ENCODE assay signal across 1 cellular context in the genomic region with DNA sequence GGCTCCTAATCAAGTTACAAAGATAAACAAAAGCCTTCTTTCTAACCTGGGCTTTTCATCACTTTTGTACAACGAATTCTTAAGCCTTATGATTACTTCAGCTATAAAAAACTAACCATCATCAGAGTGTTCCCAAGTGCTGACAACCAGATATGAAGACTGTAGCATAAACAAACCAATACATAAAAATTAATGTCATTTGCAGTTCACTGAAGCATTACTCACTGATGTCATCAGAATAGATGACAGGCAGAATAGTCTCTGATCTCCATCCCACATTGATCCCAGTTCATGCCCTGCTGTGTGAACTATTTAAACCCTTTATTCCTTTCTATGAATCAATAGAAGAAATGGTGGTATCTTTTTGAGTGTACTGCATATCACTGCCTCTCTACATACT.
TF ChIP-seq lines count a peak whose summit lies in the region.

No MANE protein-coding gene starts in this region.

TF ChIP-seq in HEK293, 187 proteins besides CTCF, POLR2A, EP300 and RAD21 (continued from another document and continues in another):
- TF ChIP-seq ZBTB20 (tag by site-specific recombination; IDR thresholded peaks at IDR 0.05): no peak
- TF ChIP-seq ZNF571 (tag by site-specific recombination; IDR thresholded peaks at IDR 0.05): no peak
- no peak for TF ChIP-seq ZFP41 (tag by site-specific recombination; IDR thresholded peaks at IDR 0.05; ENCODE audit: borderline replicate concordance)
- no peak for TF ChIP-seq ZBTB6 (tag by site-specific recombination; IDR thresholded peaks at IDR 0.05)
- 0 out of 2 replicates have a peak, but pooled peaks have one; percentile 47 for TF ChIP-seq ZNF302 (tag by site-specific recombination; IDR thresholded peaks at IDR 0.05; ENCODE audit: low read depth)
- no peak for TF ChIP-seq ZNF624 (tag by site-specific recombination; IDR thresholded peaks at IDR 0.05)
- TF ChIP-seq ZNF292 (tag by site-specific recombination; IDR thresholded peaks at IDR 0.05; ENCODE audit: borderline replicate concordance, low read depth): no peak
- TF ChIP-seq ZNF202 (tag by site-specific recombination; IDR thresholded peaks at IDR 0.05; ENCODE audit: borderline replicate concordance): no peak
- TF ChIP-seq ZNF354C (tag by site-specific recombination; IDR thresholded peaks at IDR 0.05; ENCODE audit: borderline replicate concordance, low read depth): no peak
- TF ChIP-seq ZNF645 (tag by site-specific recombination; IDR thresholded peaks at IDR 0.05): no peak
- TF ChIP-seq, protein P1, sequence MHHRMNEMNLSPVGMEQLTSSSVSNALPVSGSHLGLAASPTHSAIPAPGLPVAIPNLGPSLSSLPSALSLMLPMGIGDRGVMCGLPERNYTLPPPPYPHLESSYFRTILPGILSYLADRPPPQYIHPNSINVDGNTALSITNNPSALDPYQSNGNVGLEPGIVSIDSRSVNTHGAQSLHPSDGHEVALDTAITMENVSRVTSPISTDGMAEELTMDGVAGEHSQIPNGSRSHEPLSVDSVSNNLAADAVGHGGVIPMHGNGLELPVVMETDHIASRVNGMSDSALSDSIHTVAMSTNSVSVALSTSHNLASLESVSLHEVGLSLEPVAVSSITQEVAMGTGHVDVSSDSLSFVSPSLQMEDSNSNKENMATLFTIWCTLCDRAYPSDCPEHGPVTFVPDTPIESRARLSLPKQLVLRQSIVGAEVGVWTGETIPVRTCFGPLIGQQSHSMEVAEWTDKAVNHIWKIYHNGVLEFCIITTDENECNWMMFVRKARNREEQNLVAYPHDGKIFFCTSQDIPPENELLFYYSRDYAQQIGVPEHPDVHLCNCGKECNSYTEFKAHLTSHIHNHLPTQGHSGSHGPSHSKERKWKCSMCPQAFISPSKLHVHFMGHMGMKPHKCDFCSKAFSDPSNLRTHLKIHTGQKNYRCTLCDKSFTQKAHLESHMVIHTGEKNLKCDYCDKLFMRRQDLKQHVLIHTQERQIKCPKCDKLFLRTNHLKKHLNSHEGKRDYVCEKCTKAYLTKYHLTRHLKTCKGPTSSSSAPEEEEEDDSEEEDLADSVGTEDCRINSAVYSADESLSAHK (tag by site-specific recombination; IDR thresholded peaks at IDR 0.05): peak; percentile 72
- no peak for TF ChIP-seq HOXC10 (CRISPR knock-in tag; IDR thresholded peaks at IDR 0.05)
- no peak for TF ChIP-seq ZNF391 (tag by site-specific recombination; IDR thresholded peaks at IDR 0.05; ENCODE audit: borderline replicate concordance, low read depth)
- TF ChIP-seq ZSCAN4 (tag by site-specific recombination; IDR thresholded peaks at IDR 0.05): peak; percentile 28; the same call in 1 of the 2 replicates
- TF ChIP-seq ZNF266 (tag by site-specific recombination; IDR thresholded peaks at IDR 0.05; ENCODE audit: low read depth): no peak
- TF ChIP-seq ZNF132 (tag by site-specific recombination; IDR thresholded peaks at IDR 0.05; ENCODE audit: borderline replicate concordance): no peak
- TF ChIP-seq BCL6B (tag by site-specific recombination; IDR thresholded peaks at IDR 0.05): peak; percentile 90
- TF ChIP-seq ZNF747 (tag by site-specific recombination; IDR thresholded peaks at IDR 0.05): no peak
- TF ChIP-seq ZNF488 (tag by site-specific recombination; IDR thresholded peaks at IDR 0.05): peak; percentile 79
- TF ChIP-seq ZNF311 (tag by site-specific recombination; IDR thresholded peaks at IDR 0.05; ENCODE audit: borderline replicate concordance): no peak
- TF ChIP-seq SP2 (tag by site-specific recombination; IDR thresholded peaks at IDR 0.05): peak; percentile 21; the same call in 1 of the 2 replicates
- no peak for TF ChIP-seq GLI4 (tag by site-specific recombination; IDR thresholded peaks at IDR 0.05)
- TF ChIP-seq ZNF19 (tag by site-specific recombination; IDR thresholded peaks at IDR 0.05; ENCODE audit: low read depth): no peak
- peak; percentile 51 for TF ChIP-seq KLF8 (tag by site-specific recombination; IDR thresholded peaks at IDR 0.05)
- no peak for TF ChIP-seq ZNF792 (tag by site-specific recombination; IDR thresholded peaks at IDR 0.05)
- no peak for TF ChIP-seq ZNF169 (tag by site-specific recombination; IDR thresholded peaks at IDR 0.05)
- TF ChIP-seq ZNF585B (tag by site-specific recombination; IDR thresholded peaks at IDR 0.05): no peak
- no peak for TF ChIP-seq ZNF121 (tag by site-specific recombination; IDR thresholded peaks at IDR 0.05)
- peak; percentile 79 for TF ChIP-seq ZNF18 (tag by site-specific recombination; IDR thresholded peaks at IDR 0.05)
- TF ChIP-seq TRIM28 (IDR thresholded peaks at IDR 0.05; ENCODE audit: borderline replicate concordance, low read length): no peak
- TF ChIP-seq, protein P2, sequence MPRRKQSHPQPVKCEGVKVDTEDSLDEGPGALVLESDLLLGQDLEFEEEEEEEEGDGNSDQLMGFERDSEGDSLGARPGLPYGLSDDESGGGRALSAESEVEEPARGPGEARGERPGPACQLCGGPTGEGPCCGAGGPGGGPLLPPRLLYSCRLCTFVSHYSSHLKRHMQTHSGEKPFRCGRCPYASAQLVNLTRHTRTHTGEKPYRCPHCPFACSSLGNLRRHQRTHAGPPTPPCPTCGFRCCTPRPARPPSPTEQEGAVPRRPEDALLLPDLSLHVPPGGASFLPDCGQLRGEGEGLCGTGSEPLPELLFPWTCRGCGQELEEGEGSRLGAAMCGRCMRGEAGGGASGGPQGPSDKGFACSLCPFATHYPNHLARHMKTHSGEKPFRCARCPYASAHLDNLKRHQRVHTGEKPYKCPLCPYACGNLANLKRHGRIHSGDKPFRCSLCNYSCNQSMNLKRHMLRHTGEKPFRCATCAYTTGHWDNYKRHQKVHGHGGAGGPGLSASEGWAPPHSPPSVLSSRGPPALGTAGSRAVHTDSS (tag by site-specific recombination; IDR thresholded peaks at IDR 0.05): peak; percentile 54; the same call in 1 of the 2 replicates
- TF ChIP-seq SETDB1 (IDR thresholded peaks at IDR 0.05; ENCODE audit: insufficient read length, low read length): no peak
- TF ChIP-seq ZNF350 (tag by site-specific recombination; IDR thresholded peaks at IDR 0.05): no peak
- peak; percentile 56; the same call in 1 of the 2 replicates for TF ChIP-seq ZXDB (tag by site-specific recombination; IDR thresholded peaks at IDR 0.05)
- no peak for TF ChIP-seq ZBTB26 (tag by site-specific recombination; optimal IDR thresholded peaks at IDR 0.05)
- TF ChIP-seq, protein P3, sequence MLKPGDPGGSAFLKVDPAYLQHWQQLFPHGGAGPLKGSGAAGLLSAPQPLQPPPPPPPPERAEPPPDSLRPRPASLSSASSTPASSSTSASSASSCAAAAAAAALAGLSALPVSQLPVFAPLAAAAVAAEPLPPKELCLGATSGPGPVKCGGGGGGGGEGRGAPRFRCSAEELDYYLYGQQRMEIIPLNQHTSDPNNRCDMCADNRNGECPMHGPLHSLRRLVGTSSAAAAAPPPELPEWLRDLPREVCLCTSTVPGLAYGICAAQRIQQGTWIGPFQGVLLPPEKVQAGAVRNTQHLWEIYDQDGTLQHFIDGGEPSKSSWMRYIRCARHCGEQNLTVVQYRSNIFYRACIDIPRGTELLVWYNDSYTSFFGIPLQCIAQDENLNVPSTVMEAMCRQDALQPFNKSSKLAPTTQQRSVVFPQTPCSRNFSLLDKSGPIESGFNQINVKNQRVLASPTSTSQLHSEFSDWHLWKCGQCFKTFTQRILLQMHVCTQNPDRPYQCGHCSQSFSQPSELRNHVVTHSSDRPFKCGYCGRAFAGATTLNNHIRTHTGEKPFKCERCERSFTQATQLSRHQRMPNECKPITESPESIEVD (tag by site-specific recombination; IDR thresholded peaks at IDR 0.05): peak; percentile 96
- TF ChIP-seq ZNF660 (tag by site-specific recombination; IDR thresholded peaks at IDR 0.05): peak; percentile 99
- peak; percentile 42; the same call in 1 of the 2 replicates for TF ChIP-seq BCL11A (tag by site-specific recombination; IDR thresholded peaks at IDR 0.05; ENCODE audit: low read depth)
- TF ChIP-seq ZNF473 (tag by site-specific recombination; IDR thresholded peaks at IDR 0.05): no peak
- no peak for TF ChIP-seq ZFP37 (tag by site-specific recombination; IDR thresholded peaks at IDR 0.05)
- TF ChIP-seq ZNF654 (tag by site-specific recombination; IDR thresholded peaks at IDR 0.05; ENCODE audit: low read depth): no peak
- no peak for TF ChIP-seq ZNF423 (tag by site-specific recombination; IDR thresholded peaks at IDR 0.05)
- 0 out of 2 replicates have a peak, but pooled peaks have one; percentile 32 for TF ChIP-seq ZNF324 (tag by site-specific recombination; IDR thresholded peaks at IDR 0.05)
- no peak for TF ChIP-seq ZNF777 (tag by site-specific recombination; IDR thresholded peaks at IDR 0.05; ENCODE audit: borderline replicate concordance)
- TF ChIP-seq SCRT2 (tag by site-specific recombination; IDR thresholded peaks at IDR 0.05): no peak
- TF ChIP-seq ZNF843 (tag by site-specific recombination; IDR thresholded peaks at IDR 0.05): peak; percentile 97
- TF ChIP-seq KLF9 (tag by site-specific recombination; IDR thresholded peaks at IDR 0.05; ENCODE audit: low read depth): no peak
- TF ChIP-seq ZNF10 (tag by site-specific recombination; IDR thresholded peaks at IDR 0.05): peak; percentile 89
- peak; percentile 84 for TF ChIP-seq KLF16 (tag by site-specific recombination; IDR thresholded peaks at IDR 0.05)
- no peak for TF ChIP-seq ZNF274 (IDR thresholded peaks at IDR 0.05; ENCODE audit: low read length)
- TF ChIP-seq ZNF274 (tag by site-specific recombination; IDR thresholded peaks at IDR 0.05; ENCODE audit: borderline replicate concordance): no peak
- TF ChIP-seq ZNF184 (tag by site-specific recombination; IDR thresholded peaks at IDR 0.05): no peak
